ENCODE assay signal across 1 cellular context in the genomic region with DNA sequence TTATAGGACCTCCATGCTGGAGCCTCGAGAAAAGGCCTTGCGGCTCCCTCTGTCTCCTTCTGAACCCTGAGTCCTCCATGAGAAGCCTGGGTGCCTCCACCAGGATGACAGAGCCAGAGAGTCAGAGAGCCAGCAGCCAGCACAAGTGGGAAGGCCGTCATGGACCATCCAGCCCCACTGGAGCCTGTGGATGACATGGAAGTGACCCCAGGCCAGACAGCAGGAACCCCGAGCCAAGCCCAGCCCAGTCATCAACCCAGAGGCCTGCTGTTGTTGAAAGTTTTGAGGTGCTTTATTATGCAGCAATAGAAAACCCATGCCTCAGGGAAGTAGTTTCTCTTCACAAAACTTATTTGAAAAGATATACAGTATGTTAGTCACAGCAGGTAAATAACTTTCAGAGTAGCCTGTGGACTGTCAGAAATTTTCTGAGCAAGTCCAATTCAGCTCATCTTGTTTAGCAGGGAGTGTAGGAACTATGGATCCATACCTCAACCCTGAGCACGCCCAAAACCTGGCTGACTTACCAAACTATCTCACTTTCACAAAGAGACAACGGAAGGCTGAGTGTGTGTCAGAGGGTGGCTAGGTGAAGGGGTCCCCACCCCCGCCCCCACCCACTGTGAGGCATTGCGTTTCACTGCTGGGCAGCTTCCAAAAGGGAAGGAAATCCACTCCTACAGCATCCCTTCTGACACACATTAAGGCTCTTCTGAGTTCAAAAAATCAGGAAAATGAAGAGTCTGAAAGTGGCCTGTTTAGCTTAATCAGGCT.
TF ChIP-seq lines count a peak whose summit lies in the region.

No MANE protein-coding gene starts in this region.

TF ChIP-seq in IMR-90, 13 proteins besides CTCF, POLR2A, EP300 and RAD21:
- TF ChIP-seq MXI1 (IDR thresholded peaks at IDR 0.05; ENCODE audit: borderline replicate concordance, low read depth, low read length) (no peak), CHD1 (IDR thresholded peaks at IDR 0.05; ENCODE audit: low read depth, low read length) (no peak), BHLHE40 (IDR thresholded peaks at IDR 0.05; ENCODE audit: low read depth, low read length) (no peak), NFE2L2 (IDR thresholded peaks at IDR 0.05; ENCODE audit: low read depth, low read length) (no peak), RCOR1 (IDR thresholded peaks at IDR 0.05; ENCODE audit: insufficient replicate concordance, low read length) (no peak), CEBPB (IDR thresholded peaks at IDR 0.05; ENCODE audit: low read depth, low read length) (no peak), MAZ (IDR thresholded peaks at IDR 0.05; ENCODE audit: borderline replicate concordance, low read depth, low read length) (no peak), RFX5 (IDR thresholded peaks at IDR 0.05; ENCODE audit: low read depth, low read length) (no peak), FOS (IDR thresholded peaks at IDR 0.05; ENCODE audit: low read depth, low read length) (no peak), SMC3 (IDR thresholded peaks at IDR 0.05; ENCODE audit: low read depth, low read length) (no peak), MAFK (IDR thresholded peaks at IDR 0.05; ENCODE audit: low read depth, low read length) (no peak)
- TF ChIP-seq, protein P1, sequence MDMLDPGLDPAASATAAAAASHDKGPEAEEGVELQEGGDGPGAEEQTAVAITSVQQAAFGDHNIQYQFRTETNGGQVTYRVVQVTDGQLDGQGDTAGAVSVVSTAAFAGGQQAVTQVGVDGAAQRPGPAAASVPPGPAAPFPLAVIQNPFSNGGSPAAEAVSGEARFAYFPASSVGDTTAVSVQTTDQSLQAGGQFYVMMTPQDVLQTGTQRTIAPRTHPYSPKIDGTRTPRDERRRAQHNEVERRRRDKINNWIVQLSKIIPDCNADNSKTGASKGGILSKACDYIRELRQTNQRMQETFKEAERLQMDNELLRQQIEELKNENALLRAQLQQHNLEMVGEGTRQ (IDR thresholded peaks at IDR 0.05; ENCODE audit: low read depth, low read length), result no peak
- TF ChIP-seq, protein P2, sequence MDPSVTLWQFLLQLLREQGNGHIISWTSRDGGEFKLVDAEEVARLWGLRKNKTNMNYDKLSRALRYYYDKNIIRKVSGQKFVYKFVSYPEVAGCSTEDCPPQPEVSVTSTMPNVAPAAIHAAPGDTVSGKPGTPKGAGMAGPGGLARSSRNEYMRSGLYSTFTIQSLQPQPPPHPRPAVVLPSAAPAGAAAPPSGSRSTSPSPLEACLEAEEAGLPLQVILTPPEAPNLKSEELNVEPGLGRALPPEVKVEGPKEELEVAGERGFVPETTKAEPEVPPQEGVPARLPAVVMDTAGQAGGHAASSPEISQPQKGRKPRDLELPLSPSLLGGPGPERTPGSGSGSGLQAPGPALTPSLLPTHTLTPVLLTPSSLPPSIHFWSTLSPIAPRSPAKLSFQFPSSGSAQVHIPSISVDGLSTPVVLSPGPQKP (IDR thresholded peaks at IDR 0.05; ENCODE audit: borderline replicate concordance, low read depth, low read length), result no peak
